ENCODE assay signal across 7 cellular contexts in the genomic region with DNA sequence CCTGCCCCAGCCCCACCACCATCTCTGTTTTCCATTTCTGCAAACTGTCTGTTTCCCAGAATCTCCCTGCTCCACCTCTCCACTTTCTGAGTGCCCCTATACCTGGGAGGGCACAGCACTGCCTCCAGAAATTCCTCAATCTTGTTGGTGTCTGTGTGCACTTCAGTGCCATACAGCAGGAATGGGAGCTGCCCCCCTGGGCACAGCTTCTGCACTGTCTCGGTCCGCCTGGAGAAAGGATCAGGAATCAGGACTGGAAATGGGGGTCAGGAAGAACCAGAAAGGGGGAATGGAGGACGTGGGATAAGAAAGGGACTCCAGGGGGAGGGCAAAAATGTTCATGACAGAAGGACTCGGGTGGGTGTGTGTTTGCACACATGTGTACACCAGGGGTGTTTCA. TPM values are rescaled to one million over a fixed set of nuclear protein-coding genes. Genes with fewer than 3 reads are reported as not detected.
DNase-seq lines count a peak whose midpoint lies in the region; ATAC-seq lines count a peak whose summit lies in the region.
"Had no signal": no experiment of that assay in that cellular context is flagged by ENCODE, and none has a peak within 500 bp of the region (broad histone marks: within the 10 kb centered on the region; RNA-seq: fewer than 3 reads in every experiment).

No MANE protein-coding gene starts in this region.

- POLR2A ChIA-PET in CD8-positive, alpha-beta memory T cell (lab: Charles Lee): no interaction called here
- POLR2A ChIA-PET in activated CD4-positive, alpha-beta memory T cell treated with anti-CD3 and anti-CD28 coated beads, Interleukin-2, amount 10 ng/mL, durations not matched to agents 7 days and 5 days (lab: Charles Lee): interaction anchor here (1.0 to 10.6 kb wide), 8 partner anchors 30 to 100 kb away, joined by 3 to 130 read pairs (median 42); partner anchors contain the start of genes ABHD16A, BAG6, CSNK2B and GPANK1

- H3K4me1 Mint-ChIP-seq in CD8-positive, alpha-beta memory T cell: peaks cover 53 to 81% (median 54%) of the 10 kb centered on the region in 3 donors
- H3K4me1 Mint-ChIP-seq in activated CD4-positive, alpha-beta memory T cell treated with anti-CD3 and anti-CD28 coated beads, Interleukin-2, amount 10 ng/mL, durations not matched to agents 7 days and 5 days: peaks cover 69% of the 10 kb centered on the region

- no peak for DNase-seq in CD8-positive, alpha-beta memory T cell
- no peak for DNase-seq in activated CD4-positive, alpha-beta memory T cell treated with anti-CD3 and anti-CD28 coated beads, Interleukin-2, amount 10 ng/mL, durations not matched to agents 7 days and 5 days
- DNase-seq in inferior parietal cortex (ENCODE audit: extremely low spot score) (no peak), GM19238 (ENCODE audit: insufficient read length, low spot score) (no peak)
- DNase-seq: T-helper 9 cell had no signal

- H3K9me3 ChIP-seq in CD8-positive, alpha-beta memory T cell (ENCODE audit: low read length): no peaks in the 10 kb centered on the region
- no peaks in the 10 kb centered on the region for H3K9me3 ChIP-seq in mucosa of stomach (ENCODE audit: control insufficient read depth, low read length)

- peaks cover 0 to 65% (median 7%) of the 10 kb centered on the region in 3 donors for H3K36me3 Mint-ChIP-seq in CD8-positive, alpha-beta memory T cell
- peaks cover 63% of the 10 kb centered on the region for H3K36me3 Mint-ChIP-seq in activated CD4-positive, alpha-beta memory T cell treated with anti-CD3 and anti-CD28 coated beads, Interleukin-2, amount 10 ng/mL, durations not matched to agents 7 days and 5 days (ENCODE audit: low read depth)

- H3K27ac Mint-ChIP-seq in CD8-positive, alpha-beta memory T cell: peak overlapping the region; percentile 54 to 98 (median 96)
- peak overlapping the region; percentile 95 for H3K27ac Mint-ChIP-seq in activated CD4-positive, alpha-beta memory T cell treated with anti-CD3 and anti-CD28 coated beads, Interleukin-2, amount 10 ng/mL, durations not matched to agents 7 days and 5 days

- CTCF ChIA-PET in CD8-positive, alpha-beta memory T cell (lab: Charles Lee): interaction anchor here (1.3 to 9.6 kb wide), 4 partner anchors 36 to 97 kb away, joined by 3 to 71 read pairs (median 6); partner anchors contain the start of gene HSPA1B
- CTCF ChIA-PET in activated CD4-positive, alpha-beta memory T cell treated with anti-CD3 and anti-CD28 coated beads, Interleukin-2, amount 10 ng/mL, durations not matched to agents 7 days and 5 days (lab: Charles Lee): interaction anchor here (1.0 to 5.5 kb wide), 2 partner anchors 36 to 97 kb away, joined by 4 to 46 read pairs; no protein-coding TSS in a partner anchor

- H3K36me3 ChIP-seq in CD8-positive, alpha-beta memory T cell (ENCODE audit: insufficient read depth, low read length): peaks cover 23% of the 10 kb centered on the region
- peaks cover 17% of the 10 kb centered on the region for H3K36me3 ChIP-seq in mucosa of stomach (ENCODE audit: control insufficient read depth, insufficient read depth, low read length)

- no peak for ATAC-seq in GM21576 (IDR thresholded peaks at IDR 0.05; ENCODE audit: unreplicated experiment)

- peak overlapping the region; percentile 97 for H3K4me3 ChIP-seq in CD8-positive, alpha-beta memory T cell (ENCODE audit: low read length)
- H3K4me3 ChIP-seq in mucosa of stomach (ENCODE audit: low read length): no peak overlapping the region

- H3K9me3 Mint-ChIP-seq in CD8-positive, alpha-beta memory T cell: no peaks in the 10 kb centered on the region
- no peaks in the 10 kb centered on the region for H3K9me3 Mint-ChIP-seq in activated CD4-positive, alpha-beta memory T cell treated with anti-CD3 and anti-CD28 coated beads, Interleukin-2, amount 10 ng/mL, durations not matched to agents 7 days and 5 days

- H3K27me3 ChIP-seq in CD8-positive, alpha-beta memory T cell (ENCODE audit: insufficient read depth, low read length, poor library complexity, severe bottlenecking): no peaks in the 10 kb centered on the region
- H3K27me3 ChIP-seq in mucosa of stomach (ENCODE audit: control insufficient read depth, insufficient read depth, low read length): no peaks in the 10 kb centered on the region

- peak overlapping the region; percentile 96 for H3K9ac ChIP-seq in mucosa of stomach (ENCODE audit: low read length)

- H3K27ac ChIP-seq in CD8-positive, alpha-beta memory T cell (ENCODE audit: low read depth, low read length): peak overlapping the region; percentile 98

- peak overlapping the region; percentile 93 to 99 (median 98) for H3K4me3 Mint-ChIP-seq in CD8-positive, alpha-beta memory T cell
- peak overlapping the region; percentile 99 for H3K4me3 Mint-ChIP-seq in activated CD4-positive, alpha-beta memory T cell treated with anti-CD3 and anti-CD28 coated beads, Interleukin-2, amount 10 ng/mL, durations not matched to agents 7 days and 5 days

- peaks cover 55% of the 10 kb centered on the region for H3K4me1 ChIP-seq in CD8-positive, alpha-beta memory T cell (ENCODE audit: insufficient read depth, low read length)
- peaks cover 56% of the 10 kb centered on the region for H3K4me1 ChIP-seq in mucosa of stomach (ENCODE audit: control insufficient read depth, insufficient read depth, low read length)

- H3K27me3 Mint-ChIP-seq in CD8-positive, alpha-beta memory T cell: no peaks in the 10 kb centered on the region
- H3K27me3 Mint-ChIP-seq in activated CD4-positive, alpha-beta memory T cell treated with anti-CD3 and anti-CD28 coated beads, Interleukin-2, amount 10 ng/mL, durations not matched to agents 7 days and 5 days: no peaks in the 10 kb centered on the region

RNA-seq across cellular contexts. Expression of gene CLIC1, which starts 2.6 kb away (rescaled TPM):
- total RNA-seq in CD8-positive, alpha-beta memory T cell: 100 to 1,000 TPM; 377 TPM
- 657 TPM for polyA plus RNA-seq in CD8-positive, alpha-beta memory T cell
- total RNA-seq in activated CD4-positive, alpha-beta memory T cell treated with anti-CD3 and anti-CD28 coated beads, Interleukin-2, amount 10 ng/mL, durations not matched to agents 7 days and 5 days: 100 to 1,000 TPM; 640 to 644 TPM

RNA-seq across cellular contexts. Expression of gene DDAH2, which starts 4.6 kb away (rescaled TPM):
- 1 to 10 TPM; 4.1 to 4.9 TPM for total RNA-seq in CD8-positive, alpha-beta memory T cell
- 26.3 TPM for polyA plus RNA-seq in CD8-positive, alpha-beta memory T cell
- total RNA-seq in activated CD4-positive, alpha-beta memory T cell treated with anti-CD3 and anti-CD28 coated beads, Interleukin-2, amount 10 ng/mL, durations not matched to agents 7 days and 5 days: 10 to 100 TPM; 22.1 to 23.9 TPM

RNA-seq across cellular contexts. Expression of gene MSH5, which starts 6.1 kb away (rescaled TPM):
- total RNA-seq in CD8-positive, alpha-beta memory T cell: 10 to 100 TPM; 36.4 to 39.8 TPM
- polyA plus RNA-seq in CD8-positive, alpha-beta memory T cell: 2.0 TPM
- total RNA-seq in activated CD4-positive, alpha-beta memory T cell treated with anti-CD3 and anti-CD28 coated beads, Interleukin-2, amount 10 ng/mL, durations not matched to agents 7 days and 5 days: 10 to 100 TPM; 60.1 to 63.2 TPM

RNA-seq across cellular contexts. Expression of gene MPIG6B, which starts 10.6 kb away (rescaled TPM):
- total RNA-seq in CD8-positive, alpha-beta memory T cell: not detected
- polyA plus RNA-seq in CD8-positive, alpha-beta memory T cell: 0.08 TPM
- total RNA-seq in activated CD4-positive, alpha-beta memory T cell treated with anti-CD3 and anti-CD28 coated beads, Interleukin-2, amount 10 ng/mL, durations not matched to agents 7 days and 5 days: not detected

RNA-seq across cellular contexts. Expression of gene LY6G6C, which starts 12.2 kb away (rescaled TPM):
- not detected for total RNA-seq in CD8-positive, alpha-beta memory T cell
- polyA plus RNA-seq in CD8-positive, alpha-beta memory T cell: not detected
- not detected for total RNA-seq in activated CD4-positive, alpha-beta memory T cell treated with anti-CD3 and anti-CD28 coated beads, Interleukin-2, amount 10 ng/mL, durations not matched to agents 7 days and 5 days
